ENCODE assay signal across 20 cellular contexts in the genomic region with DNA sequence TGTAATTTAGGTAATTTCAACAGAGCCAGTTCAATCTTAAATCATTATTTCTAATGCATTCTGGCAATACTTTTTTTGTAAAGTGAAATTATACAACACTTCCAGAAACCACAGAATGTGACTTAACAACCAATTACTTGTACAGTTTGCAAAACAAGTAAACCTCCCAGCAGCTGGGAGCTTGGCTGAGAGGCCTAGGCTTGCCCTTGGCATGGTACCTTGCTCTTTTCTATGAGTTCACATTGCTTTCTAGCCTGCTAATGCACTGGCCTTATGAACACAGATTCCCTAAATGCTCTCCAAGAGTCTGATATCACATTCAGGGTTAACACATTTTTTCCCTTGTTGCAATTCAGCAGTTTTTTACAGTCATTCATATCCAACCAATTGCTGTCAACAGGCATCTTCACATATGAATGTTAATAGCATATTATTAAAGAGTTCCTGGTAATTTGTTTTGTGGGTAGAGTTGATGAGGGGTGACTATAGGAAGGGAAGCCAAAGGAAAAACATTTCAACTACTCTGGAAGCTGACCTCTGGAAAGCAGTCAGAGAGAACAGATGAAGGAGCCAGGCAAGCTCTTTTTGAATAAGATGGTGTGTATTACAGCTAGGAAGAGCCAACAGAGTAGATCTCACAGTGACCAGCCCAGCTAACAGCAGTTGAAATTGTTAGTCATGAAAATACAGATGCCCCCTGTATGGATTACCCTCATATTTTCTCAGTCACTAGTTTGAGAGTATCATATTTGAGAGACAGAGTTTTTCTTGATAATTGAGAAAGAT.
"Had no signal": no experiment of that assay in that cellular context is flagged by ENCODE, and none has a peak within 500 bp of the region (broad histone marks: within the 10 kb centered on the region; RNA-seq: fewer than 3 reads in every experiment).

No MANE protein-coding gene starts in this region.

- H3K27me3 Mint-ChIP-seq: naive B cell had no signal

- H3K36me3 ChIP-seq: ascending aorta, breast epithelium, ovary, thoracic aorta, upper lobe of left lung had no signal

- H3K27ac ChIP-seq: ascending aorta, breast epithelium, ovary, thoracic aorta, upper lobe of left lung, VCaP had no signal

- H3K36me3 Mint-ChIP-seq: naive B cell; stimulated activated naive B cell treated with anti-CD40 and anti-IgM and Interleukin-4, amounts not matched to agents 10 μg/mL and 1 μg/mL and 100 μg/mL, for 72 hours had no signal

- ATAC-seq: activated T-cell treated with anti-CD3 and anti-CD28 coated beads, Interleukin-2, amount 50 U/mL, for 72 hours; stimulated activated naive B cell treated with anti-CD40 and anti-IgM and Interleukin-4, amounts not matched to agents 10 μg/mL and 1 μg/mL and 100 μg/mL, for 72 hours had no signal

- DNase-seq: activated CD4-positive, alpha-beta T cell treated with anti-CD3 and anti-CD28 coated beads, Interleukin-2, amount 50 U/mL, for 1 hour; activated CD4-positive, CD25-positive, alpha-beta regulatory T cell treated with anti-CD3 and anti-CD28 coated beads, Interleukin-2, amount 50 U/mL, for 72 hours; activated CD8-positive, alpha-beta memory T cell treated with anti-CD3 and anti-CD28 coated beads for 24 hours; activated effector memory CD4-positive, alpha-beta T cell treated with anti-CD3 and anti-CD28 coated beads, Interleukin-2, amount 50 U/mL, for 16 hours; activated naive CD4-positive, alpha-beta T cell treated with anti-CD3 and anti-CD28 coated beads, Interleukin-2, amount 50 U/mL, for 16 hours; activated T-cell treated with anti-CD3 and anti-CD28 coated beads, Interleukin-2, amount 50 U/mL, for 72 hours; cerebellar nuclear complex; cortex of kidney; erythroblast; naive B cell; ovary; stimulated activated naive B cell treated with anti-CD40 and anti-IgM and Interleukin-4, amounts not matched to agents 10 μg/mL and 1 μg/mL and 100 μg/mL, for 72 hours; SW 1271; T-helper 2 cell; upper lobe of left lung had no signal

- H3K9me3 Mint-ChIP-seq: naive B cell; stimulated activated naive B cell treated with anti-CD40 and anti-IgM and Interleukin-4, amounts not matched to agents 10 μg/mL and 1 μg/mL and 100 μg/mL, for 72 hours had no signal

- H3K4me3 Mint-ChIP-seq: activated T-cell treated with anti-CD3 and anti-CD28 coated beads, Interleukin-2, amount 50 U/mL, for 72 hours; naive B cell; stimulated activated naive B cell treated with anti-CD40 and anti-IgM and Interleukin-4, amounts not matched to agents 10 μg/mL and 1 μg/mL and 100 μg/mL, for 72 hours had no signal

- H3K27ac Mint-ChIP-seq: activated T-cell treated with anti-CD3 and anti-CD28 coated beads, Interleukin-2, amount 50 U/mL, for 72 hours; naive B cell; stimulated activated naive B cell treated with anti-CD40 and anti-IgM and Interleukin-4, amounts not matched to agents 10 μg/mL and 1 μg/mL and 100 μg/mL, for 72 hours had no signal

- H3K4me3 ChIP-seq: ascending aorta, breast epithelium, lung, ovary, thoracic aorta, upper lobe of left lung had no signal

- H3K4me1 Mint-ChIP-seq: naive B cell; stimulated activated naive B cell treated with anti-CD40 and anti-IgM and Interleukin-4, amounts not matched to agents 10 μg/mL and 1 μg/mL and 100 μg/mL, for 72 hours had no signal

- H3K4me1 ChIP-seq: ascending aorta, breast epithelium, upper lobe of left lung had no signal

- H3K27me3 ChIP-seq: ascending aorta, breast epithelium, ovary, upper lobe of left lung had no signal
